ENCODE assay signal across 1 cellular context in the genomic region with DNA sequence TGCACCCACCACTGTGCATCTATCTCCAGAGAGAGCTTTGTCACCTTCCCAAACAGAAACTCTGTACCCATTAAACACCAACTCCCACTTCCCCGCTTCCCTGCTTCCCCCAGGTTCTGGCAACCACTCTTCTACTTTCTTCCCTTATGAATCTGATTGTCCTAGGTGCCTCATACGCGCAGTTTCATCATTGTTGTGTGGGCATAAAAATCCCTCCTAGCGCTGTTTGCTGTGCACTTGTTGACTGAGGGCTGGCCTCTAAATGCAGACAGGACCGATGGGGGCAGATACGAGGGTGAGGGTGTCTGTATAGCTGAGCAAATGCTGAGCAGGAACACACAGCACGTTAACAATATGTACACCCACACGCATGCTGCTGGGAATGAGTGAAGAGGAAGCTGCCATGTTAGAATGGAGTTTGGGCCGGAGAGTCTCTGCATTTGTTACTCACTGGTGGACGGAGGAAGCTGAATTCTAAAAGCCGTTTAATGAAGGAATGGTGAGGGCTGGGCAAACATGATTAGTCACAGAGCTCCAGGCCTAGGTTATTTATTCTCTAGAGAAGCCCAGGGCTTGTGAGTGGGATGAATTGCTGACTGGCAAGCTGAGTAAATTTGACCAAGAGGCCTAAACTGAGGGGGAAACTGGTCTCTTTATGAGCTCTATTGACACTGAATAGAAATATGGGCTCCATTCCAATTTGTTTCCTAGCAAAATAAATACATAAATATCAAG.
TF ChIP-seq lines count a peak whose summit lies in the region.

No MANE protein-coding gene starts in this region.

TF ChIP-seq in HepG2, 621 proteins besides CTCF, POLR2A, EP300 and RAD21 (continued from another document and continues in another):
- TF ChIP-seq, protein P1, sequence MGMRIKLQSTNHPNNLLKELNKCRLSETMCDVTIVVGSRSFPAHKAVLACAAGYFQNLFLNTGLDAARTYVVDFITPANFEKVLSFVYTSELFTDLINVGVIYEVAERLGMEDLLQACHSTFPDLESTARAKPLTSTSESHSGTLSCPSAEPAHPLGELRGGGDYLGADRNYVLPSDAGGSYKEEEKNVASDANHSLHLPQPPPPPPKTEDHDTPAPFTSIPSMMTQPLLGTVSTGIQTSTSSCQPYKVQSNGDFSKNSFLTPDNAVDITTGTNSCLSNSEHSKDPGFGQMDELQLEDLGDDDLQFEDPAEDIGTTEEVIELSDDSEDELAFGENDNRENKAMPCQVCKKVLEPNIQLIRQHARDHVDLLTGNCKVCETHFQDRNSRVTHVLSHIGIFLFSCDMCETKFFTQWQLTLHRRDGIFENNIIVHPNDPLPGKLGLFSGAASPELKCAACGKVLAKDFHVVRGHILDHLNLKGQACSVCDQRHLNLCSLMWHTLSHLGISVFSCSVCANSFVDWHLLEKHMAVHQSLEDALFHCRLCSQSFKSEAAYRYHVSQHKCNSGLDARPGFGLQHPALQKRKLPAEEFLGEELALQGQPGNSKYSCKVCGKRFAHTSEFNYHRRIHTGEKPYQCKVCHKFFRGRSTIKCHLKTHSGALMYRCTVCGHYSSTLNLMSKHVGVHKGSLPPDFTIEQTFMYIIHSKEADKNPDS (CRISPR knock-in tag; IDR thresholded peaks at IDR 0.05): peak; percentile 74; the same call in 1 of the 2 replicates
- TF ChIP-seq ZNF460 (CRISPR knock-in tag; IDR thresholded peaks at IDR 0.05; ENCODE audit: borderline replicate concordance) (no peak), ELF4 (CRISPR knock-in tag; IDR thresholded peaks at IDR 0.05; ENCODE audit: borderline replicate concordance) (no peak), KLF13 (CRISPR knock-in tag; IDR thresholded peaks at IDR 0.05) (no peak), ELF3 (CRISPR knock-in tag; IDR thresholded peaks at IDR 0.05) (peak; percentile 66), SIN3B (IDR thresholded peaks at IDR 0.05; ENCODE audit: low read length) (no peak), ZNF572 (CRISPR knock-in tag; IDR thresholded peaks at IDR 0.05) (no peak), ZNF383 (CRISPR knock-in tag; IDR thresholded peaks at IDR 0.05; ENCODE audit: borderline replicate concordance) (no peak), ZNF543 (CRISPR knock-in tag; IDR thresholded peaks at IDR 0.05) (no peak), ZNF780A (CRISPR knock-in tag; IDR thresholded peaks at IDR 0.05) (no peak), TAF1 (CRISPR knock-in tag; IDR thresholded peaks at IDR 0.05) (peak; percentile 47; the same call in 1 of the 2 replicates), ZNF589 (CRISPR knock-in tag; conservative IDR thresholded peaks at IDR 0.05) (no peak), FOXA1 (IDR thresholded peaks at IDR 0.05) (0 out of 2 replicates have a peak, but pooled peaks have one; percentile 16), FOXA1 (CRISPR knock-in tag; IDR thresholded peaks at IDR 0.05) (peak; percentile 43; the same call in 1 of the 2 replicates), ZNF296 (CRISPR knock-in tag; conservative IDR thresholded peaks at IDR 0.05) (no peak), ZFAT (CRISPR knock-in tag; conservative IDR thresholded peaks at IDR 0.05) (no peak), ARNTL (CRISPR knock-in tag; IDR thresholded peaks at IDR 0.05) (no peak), KLF16 (CRISPR knock-in tag; IDR thresholded peaks at IDR 0.05) (0 out of 4 replicates have a peak, but pooled peaks of 1 of the 2 experiments have one; percentile 26), THYN1 (CRISPR knock-in tag; IDR thresholded peaks at IDR 0.05; ENCODE audit: borderline replicate concordance, low read depth) (no peak), POLR2AphosphoS2 (IDR thresholded peaks at IDR 0.05; ENCODE audit: low read depth, low read length) (no peak), ELF1 (CRISPR knock-in tag; IDR thresholded peaks at IDR 0.05) (no peak), ZBTB7B (CRISPR knock-in tag; IDR thresholded peaks at IDR 0.05) (no peak), NKX3-1 (CRISPR knock-in tag; IDR thresholded peaks at IDR 0.05) (no peak), SNAI1 (CRISPR knock-in tag; IDR thresholded peaks at IDR 0.05; ENCODE audit: borderline replicate concordance) (no peak), ARNT2 (CRISPR knock-in tag; IDR thresholded peaks at IDR 0.05; ENCODE audit: low read depth) (0 out of 2 replicates have a peak, but pooled peaks have one; percentile 23), NPAS2 (CRISPR knock-in tag; IDR thresholded peaks at IDR 0.05; ENCODE audit: borderline replicate concordance) (no peak), BCL6 (CRISPR knock-in tag; IDR thresholded peaks at IDR 0.05) (peak; percentile 64; the same call in 1 of the 2 replicates), RBFOX2 (IDR thresholded peaks at IDR 0.05; ENCODE audit: low read depth, low read length) (peak; percentile 11), ZNF549 (CRISPR knock-in tag; IDR thresholded peaks at IDR 0.05) (no peak), SALL1 (CRISPR knock-in tag; IDR thresholded peaks at IDR 0.05) (peak; percentile 82), NR2F6 (IDR thresholded peaks at IDR 0.05) (0 out of 2 replicates have a peak, but pooled peaks have one; percentile 6), NR2F6 (CRISPR knock-in tag; IDR thresholded peaks at IDR 0.05) (no peak), MBD4 (IDR thresholded peaks at IDR 0.05; ENCODE audit: borderline replicate concordance, low read length) (no peak), FOXA3 (CRISPR knock-in tag; IDR thresholded peaks at IDR 0.05) (peak; percentile 66), YY1 (IDR thresholded peaks at IDR 0.05; ENCODE audit: insufficient read depth, insufficient replicate concordance, low read depth, low read length) (peak; percentile 32), ATM (IDR thresholded peaks at IDR 0.05; ENCODE audit: borderline replicate concordance) (no peak), FIP1L1 (IDR thresholded peaks at IDR 0.05; ENCODE audit: borderline replicate concordance, insufficient read depth, low read depth, low read length) (no peak), RBAK (CRISPR knock-in tag; IDR thresholded peaks at IDR 0.05) (no peak), FOXM1 (CRISPR knock-in tag; IDR thresholded peaks at IDR 0.05) (no peak), ZNF737 (CRISPR knock-in tag; IDR thresholded peaks at IDR 0.05; ENCODE audit: borderline replicate concordance) (peak; percentile 41; the same call in 1 of the 2 replicates), TCF7L2 (IDR thresholded peaks at IDR 0.05; ENCODE audit: low read depth, low read length) (no peak), ZNF792 (CRISPR knock-in tag; IDR thresholded peaks at IDR 0.05) (no peak)
- TF ChIP-seq, protein P2, sequence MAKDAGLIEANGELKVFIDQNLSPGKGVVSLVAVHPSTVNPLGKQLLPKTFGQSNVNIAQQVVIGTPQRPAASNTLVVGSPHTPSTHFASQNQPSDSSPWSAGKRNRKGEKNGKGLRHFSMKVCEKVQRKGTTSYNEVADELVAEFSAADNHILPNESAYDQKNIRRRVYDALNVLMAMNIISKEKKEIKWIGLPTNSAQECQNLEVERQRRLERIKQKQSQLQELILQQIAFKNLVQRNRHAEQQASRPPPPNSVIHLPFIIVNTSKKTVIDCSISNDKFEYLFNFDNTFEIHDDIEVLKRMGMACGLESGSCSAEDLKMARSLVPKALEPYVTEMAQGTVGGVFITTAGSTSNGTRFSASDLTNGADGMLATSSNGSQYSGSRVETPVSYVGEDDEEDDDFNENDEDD (CRISPR knock-in tag; IDR thresholded peaks at IDR 0.05; ENCODE audit: borderline replicate concordance): no peak
- TF ChIP-seq, protein P3, sequence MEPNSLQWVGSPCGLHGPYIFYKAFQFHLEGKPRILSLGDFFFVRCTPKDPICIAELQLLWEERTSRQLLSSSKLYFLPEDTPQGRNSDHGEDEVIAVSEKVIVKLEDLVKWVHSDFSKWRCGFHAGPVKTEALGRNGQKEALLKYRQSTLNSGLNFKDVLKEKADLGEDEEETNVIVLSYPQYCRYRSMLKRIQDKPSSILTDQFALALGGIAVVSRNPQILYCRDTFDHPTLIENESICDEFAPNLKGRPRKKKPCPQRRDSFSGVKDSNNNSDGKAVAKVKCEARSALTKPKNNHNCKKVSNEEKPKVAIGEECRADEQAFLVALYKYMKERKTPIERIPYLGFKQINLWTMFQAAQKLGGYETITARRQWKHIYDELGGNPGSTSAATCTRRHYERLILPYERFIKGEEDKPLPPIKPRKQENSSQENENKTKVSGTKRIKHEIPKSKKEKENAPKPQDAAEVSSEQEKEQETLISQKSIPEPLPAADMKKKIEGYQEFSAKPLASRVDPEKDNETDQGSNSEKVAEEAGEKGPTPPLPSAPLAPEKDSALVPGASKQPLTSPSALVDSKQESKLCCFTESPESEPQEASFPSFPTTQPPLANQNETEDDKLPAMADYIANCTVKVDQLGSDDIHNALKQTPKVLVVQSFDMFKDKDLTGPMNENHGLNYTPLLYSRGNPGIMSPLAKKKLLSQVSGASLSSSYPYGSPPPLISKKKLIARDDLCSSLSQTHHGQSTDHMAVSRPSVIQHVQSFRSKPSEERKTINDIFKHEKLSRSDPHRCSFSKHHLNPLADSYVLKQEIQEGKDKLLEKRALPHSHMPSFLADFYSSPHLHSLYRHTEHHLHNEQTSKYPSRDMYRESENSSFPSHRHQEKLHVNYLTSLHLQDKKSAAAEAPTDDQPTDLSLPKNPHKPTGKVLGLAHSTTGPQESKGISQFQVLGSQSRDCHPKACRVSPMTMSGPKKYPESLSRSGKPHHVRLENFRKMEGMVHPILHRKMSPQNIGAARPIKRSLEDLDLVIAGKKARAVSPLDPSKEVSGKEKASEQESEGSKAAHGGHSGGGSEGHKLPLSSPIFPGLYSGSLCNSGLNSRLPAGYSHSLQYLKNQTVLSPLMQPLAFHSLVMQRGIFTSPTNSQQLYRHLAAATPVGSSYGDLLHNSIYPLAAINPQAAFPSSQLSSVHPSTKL (CRISPR knock-in tag; IDR thresholded peaks at IDR 0.05): peak; percentile 68
- TF ChIP-seq, protein P4, sequence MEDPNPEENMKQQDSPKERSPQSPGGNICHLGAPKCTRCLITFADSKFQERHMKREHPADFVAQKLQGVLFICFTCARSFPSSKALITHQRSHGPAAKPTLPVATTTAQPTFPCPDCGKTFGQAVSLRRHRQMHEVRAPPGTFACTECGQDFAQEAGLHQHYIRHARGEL (CRISPR knock-in tag; IDR thresholded peaks at IDR 0.05): no peak
- TF ChIP-seq, protein P5, sequence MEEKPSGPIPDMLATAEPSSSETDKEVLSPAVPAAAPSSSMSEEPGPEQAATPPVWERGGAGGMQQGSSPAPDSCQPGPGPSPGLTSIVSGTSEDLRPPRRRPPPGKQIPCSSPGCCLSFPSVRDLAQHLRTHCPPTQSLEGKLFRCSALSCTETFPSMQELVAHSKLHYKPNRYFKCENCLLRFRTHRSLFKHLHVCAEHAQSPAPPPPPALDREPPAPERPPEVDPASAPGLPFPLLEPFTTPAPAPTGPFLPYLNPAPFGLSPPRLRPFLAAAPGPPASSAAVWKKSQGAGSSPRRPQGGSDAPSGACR (CRISPR knock-in tag; IDR thresholded peaks at IDR 0.05): 0 out of 2 replicates have a peak, but pooled peaks have one; percentile 37
- TF ChIP-seq, protein P6, sequence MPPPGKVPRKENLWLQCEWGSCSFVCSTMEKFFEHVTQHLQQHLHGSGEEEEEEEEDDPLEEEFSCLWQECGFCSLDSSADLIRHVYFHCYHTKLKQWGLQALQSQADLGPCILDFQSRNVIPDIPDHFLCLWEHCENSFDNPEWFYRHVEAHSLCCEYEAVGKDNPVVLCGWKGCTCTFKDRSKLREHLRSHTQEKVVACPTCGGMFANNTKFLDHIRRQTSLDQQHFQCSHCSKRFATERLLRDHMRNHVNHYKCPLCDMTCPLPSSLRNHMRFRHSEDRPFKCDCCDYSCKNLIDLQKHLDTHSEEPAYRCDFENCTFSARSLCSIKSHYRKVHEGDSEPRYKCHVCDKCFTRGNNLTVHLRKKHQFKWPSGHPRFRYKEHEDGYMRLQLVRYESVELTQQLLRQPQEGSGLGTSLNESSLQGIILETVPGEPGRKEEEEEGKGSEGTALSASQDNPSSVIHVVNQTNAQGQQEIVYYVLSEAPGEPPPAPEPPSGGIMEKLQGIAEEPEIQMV (CRISPR knock-in tag; IDR thresholded peaks at IDR 0.05; ENCODE audit: low read depth): no peak
- TF ChIP-seq, protein P7, sequence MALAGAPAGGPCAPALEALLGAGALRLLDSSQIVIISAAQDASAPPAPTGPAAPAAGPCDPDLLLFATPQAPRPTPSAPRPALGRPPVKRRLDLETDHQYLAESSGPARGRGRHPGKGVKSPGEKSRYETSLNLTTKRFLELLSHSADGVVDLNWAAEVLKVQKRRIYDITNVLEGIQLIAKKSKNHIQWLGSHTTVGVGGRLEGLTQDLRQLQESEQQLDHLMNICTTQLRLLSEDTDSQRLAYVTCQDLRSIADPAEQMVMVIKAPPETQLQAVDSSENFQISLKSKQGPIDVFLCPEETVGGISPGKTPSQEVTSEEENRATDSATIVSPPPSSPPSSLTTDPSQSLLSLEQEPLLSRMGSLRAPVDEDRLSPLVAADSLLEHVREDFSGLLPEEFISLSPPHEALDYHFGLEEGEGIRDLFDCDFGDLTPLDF (CRISPR knock-in tag; IDR thresholded peaks at IDR 0.05): no peak
- TF ChIP-seq, protein P8, sequence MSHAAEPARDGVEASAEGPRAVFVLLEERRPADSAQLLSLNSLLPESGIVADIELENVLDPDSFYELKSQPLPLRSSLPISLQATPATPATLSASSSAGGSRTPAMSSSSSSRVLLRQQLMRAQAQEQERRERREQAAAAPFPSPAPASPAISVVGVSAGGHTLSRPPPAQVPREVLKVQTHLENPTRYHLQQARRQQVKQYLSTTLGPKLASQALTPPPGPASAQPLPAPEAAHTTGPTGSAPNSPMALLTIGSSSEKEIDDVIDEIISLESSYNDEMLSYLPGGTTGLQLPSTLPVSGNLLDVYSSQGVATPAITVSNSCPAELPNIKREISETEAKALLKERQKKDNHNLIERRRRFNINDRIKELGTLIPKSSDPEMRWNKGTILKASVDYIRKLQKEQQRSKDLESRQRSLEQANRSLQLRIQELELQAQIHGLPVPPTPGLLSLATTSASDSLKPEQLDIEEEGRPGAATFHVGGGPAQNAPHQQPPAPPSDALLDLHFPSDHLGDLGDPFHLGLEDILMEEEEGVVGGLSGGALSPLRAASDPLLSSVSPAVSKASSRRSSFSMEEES (CRISPR knock-in tag; IDR thresholded peaks at IDR 0.05): no peak
- TF ChIP-seq, protein P9, sequence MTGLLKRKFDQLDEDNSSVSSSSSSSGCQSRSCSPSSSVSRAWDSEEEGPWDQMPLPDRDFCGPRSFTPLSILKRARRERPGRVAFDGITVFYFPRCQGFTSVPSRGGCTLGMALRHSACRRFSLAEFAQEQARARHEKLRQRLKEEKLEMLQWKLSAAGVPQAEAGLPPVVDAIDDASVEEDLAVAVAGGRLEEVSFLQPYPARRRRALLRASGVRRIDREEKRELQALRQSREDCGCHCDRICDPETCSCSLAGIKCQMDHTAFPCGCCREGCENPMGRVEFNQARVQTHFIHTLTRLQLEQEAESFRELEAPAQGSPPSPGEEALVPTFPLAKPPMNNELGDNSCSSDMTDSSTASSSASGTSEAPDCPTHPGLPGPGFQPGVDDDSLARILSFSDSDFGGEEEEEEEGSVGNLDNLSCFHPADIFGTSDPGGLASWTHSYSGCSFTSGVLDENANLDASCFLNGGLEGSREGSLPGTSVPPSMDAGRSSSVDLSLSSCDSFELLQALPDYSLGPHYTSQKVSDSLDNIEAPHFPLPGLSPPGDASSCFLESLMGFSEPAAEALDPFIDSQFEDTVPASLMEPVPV (CRISPR knock-in tag; IDR thresholded peaks at IDR 0.05): no peak
- TF ChIP-seq, protein P10, sequence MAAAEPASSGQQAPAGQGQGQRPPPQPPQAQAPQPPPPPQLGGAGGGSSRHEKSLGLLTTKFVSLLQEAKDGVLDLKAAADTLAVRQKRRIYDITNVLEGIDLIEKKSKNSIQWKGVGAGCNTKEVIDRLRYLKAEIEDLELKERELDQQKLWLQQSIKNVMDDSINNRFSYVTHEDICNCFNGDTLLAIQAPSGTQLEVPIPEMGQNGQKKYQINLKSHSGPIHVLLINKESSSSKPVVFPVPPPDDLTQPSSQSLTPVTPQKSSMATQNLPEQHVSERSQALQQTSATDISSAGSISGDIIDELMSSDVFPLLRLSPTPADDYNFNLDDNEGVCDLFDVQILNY (CRISPR knock-in tag; conservative IDR thresholded peaks at IDR 0.05): no peak
